In genomic region chr10:3756360-3756740, GRCh38 we compare ENCODE assay signal across 16 cellular contexts. TPM values are rescaled to one million over a fixed set of nuclear protein-coding genes. Genes with fewer than 3 reads are reported as not detected.
DNase-seq lines count a peak whose midpoint lies in the region; ATAC-seq and TF ChIP-seq lines count a peak whose summit lies in the region.
"Had no signal": no experiment of that assay in that cellular context is flagged by ENCODE, and none has a peak within 500 bp of the region (broad histone marks: within the 10 kb centered on the region; RNA-seq: fewer than 3 reads in every experiment).

No MANE protein-coding gene starts in this region.

- no peak overlapping the region for H2BK120ac ChIP-seq in IMR-90 (ENCODE audit: low read depth, low read length)

- H3K27ac ChIP-seq in IMR-90 (ENCODE audit: insufficient read depth, low read length) = no peak overlapping the region
- peak overlapping the region; percentile 62 to 81 for H3K27ac ChIP-seq in ascending aorta

- no peak overlapping the region for H2AK9ac ChIP-seq in IMR-90 (replicated peaks; ENCODE audit: low read depth, low read length, poor library complexity)

- H3K4me1 Mint-ChIP-seq in activated naive CD4-positive, alpha-beta T cell treated with anti-CD3 and anti-CD28 coated beads for 36 hours (ENCODE audit: low read depth) = peaks cover 64% of the 10 kb centered on the region
- peaks cover 69% of the 10 kb centered on the region for H3K4me1 Mint-ChIP-seq in stimulated activated effector memory CD8-positive, alpha-beta T cell treated with anti-CD3 and anti-CD28 coated beads, Interleukin-12 subunit alpha, Interleukin-12 subunit beta, amount 100 ng/mL, for 72 hours

- H2BK20ac ChIP-seq in IMR-90 (ENCODE audit: low read depth, low read length) = no peak overlapping the region

- H3K4me3 Mint-ChIP-seq in activated naive CD4-positive, alpha-beta T cell treated with anti-CD3 and anti-CD28 coated beads for 36 hours = no peak overlapping the region
- H3K4me3 Mint-ChIP-seq in stimulated activated effector memory CD8-positive, alpha-beta T cell treated with anti-CD3 and anti-CD28 coated beads, Interleukin-12 subunit alpha, Interleukin-12 subunit beta, amount 100 ng/mL, for 72 hours = peak overlapping the region; percentile 84

- TF ChIP-seq RAD21 in IMR-90 (IDR thresholded peaks at IDR 0.05; ENCODE audit: low read length) = no peak

- dilution Hi-C loops in IMR-90 (cut with HindIII; ENCODE audit: low sequenced_read_pairs, unreplicated experiment) = no loop called here

- H3K9me3 ChIP-seq in IMR-90 (ENCODE audit: control insufficient read depth, insufficient read depth, low read length) (no peaks in the 10 kb centered on the region), ascending aorta (no peaks in the 10 kb centered on the region)
- H3K9me3 ChIP-seq: colonic mucosa, gastrocnemius medialis, psoas muscle had no signal

- H3K36me3 Mint-ChIP-seq in activated naive CD4-positive, alpha-beta T cell treated with anti-CD3 and anti-CD28 coated beads for 36 hours (ENCODE audit: low read depth) = peaks cover 4% of the 10 kb centered on the region
- H3K36me3 Mint-ChIP-seq in activated naive CD4-positive, alpha-beta T cell treated with anti-CD3 and anti-CD28 coated beads, Interleukin-2, amount 50 U/mL, for 72 hours = peaks cover 4 to 18% of the 10 kb centered on the region in 2 donors
- H3K36me3 Mint-ChIP-seq in stimulated activated effector memory CD8-positive, alpha-beta T cell treated with anti-CD3 and anti-CD28 coated beads, Interleukin-12 subunit alpha, Interleukin-12 subunit beta, amount 100 ng/mL, for 72 hours = peaks cover 17% of the 10 kb centered on the region

- peak overlapping the region; percentile 57; the same call in 1 of the 2 replicates for H2AK5ac ChIP-seq in IMR-90 (ENCODE audit: low read depth, low read length)

- no peak overlapping the region for H3K18ac ChIP-seq in IMR-90 (ENCODE audit: low read depth, low read length)

- no peak for DNase-seq in activated naive CD4-positive, alpha-beta T cell treated with anti-CD3 and anti-CD28 coated beads for 36 hours
- DNase-seq in activated naive CD4-positive, alpha-beta T cell treated with anti-CD3 and anti-CD28 coated beads, Interleukin-2, amount 50 U/mL, for 72 hours (ENCODE audit: low spot score in 2 of 2) = no peak
- no peak for DNase-seq in IMR-90
- DNase-seq in ascending aorta (ENCODE audit: low spot score in 2 of 2) = peak in 1 of 2 donors; percentile 49
- DNase-seq in stimulated activated effector memory CD8-positive, alpha-beta T cell treated with anti-CD3 and anti-CD28 coated beads, Interleukin-12 subunit alpha, Interleukin-12 subunit beta, amount 100 ng/mL, for 72 hours (ENCODE audit: low spot score in 2 of 2) = no peak
- DNase-seq in COLO668 (lab: John Stamatoyannopoulos, UW; ENCODE audit: unreplicated experiment) = no peak
- no peak for DNase-seq in medulla oblongata (ENCODE audit: extremely low spot score)
- DNase-seq in NCI-H774 (lab: John Stamatoyannopoulos, UW) = no peak
- DNase-seq: aorta; colonic mucosa; gastrocnemius medialis; naive B cell; NCI-H1436; psoas muscle; stimulated activated naive CD8-positive, alpha-beta T cell treated with anti-CD3 and anti-CD28 coated beads, Interleukin-15, amount 100 ng/mL, for 72 hours had no signal

- H3K36me3 ChIP-seq in IMR-90 (ENCODE audit: control insufficient read depth, insufficient read depth, low read length) = no peaks in the 10 kb centered on the region
- H3K36me3 ChIP-seq in ascending aorta = no peaks in the 10 kb centered on the region
- H3K36me3 ChIP-seq: colonic mucosa, gastrocnemius medialis had no signal

- H4K20me1 ChIP-seq in IMR-90 (ENCODE audit: insufficient read depth, low read length) = no peaks in the 10 kb centered on the region

- BruUV-seq in IMR-90 (replicated peaks; lab: Mats Ljungman, UMichigan) = no TSS peak

- no peak overlapping the region for H3K23ac ChIP-seq in IMR-90 (ENCODE audit: low read depth, low read length)

- H3K4me3 ChIP-seq in IMR-90 (ENCODE audit: insufficient read depth, low read depth, low read length) = no peak overlapping the region
- H3K4me3 ChIP-seq in ascending aorta = no peak overlapping the region
- H3K4me3 ChIP-seq: colonic mucosa, gastrocnemius medialis, psoas muscle had no signal

- H3K9me3 Mint-ChIP-seq in activated naive CD4-positive, alpha-beta T cell treated with anti-CD3 and anti-CD28 coated beads for 36 hours = peaks cover 6% of the 10 kb centered on the region
- peaks cover 0 to 6% of the 10 kb centered on the region in 2 donors for H3K9me3 Mint-ChIP-seq in activated naive CD4-positive, alpha-beta T cell treated with anti-CD3 and anti-CD28 coated beads, Interleukin-2, amount 50 U/mL, for 72 hours
- peaks cover 5% of the 10 kb centered on the region for H3K9me3 Mint-ChIP-seq in stimulated activated effector memory CD8-positive, alpha-beta T cell treated with anti-CD3 and anti-CD28 coated beads, Interleukin-12 subunit alpha, Interleukin-12 subunit beta, amount 100 ng/mL, for 72 hours

- no peak overlapping the region for H3K9ac ChIP-seq in IMR-90 (ENCODE audit: low read depth, low read length)

- no peak for TF ChIP-seq POLR2A in IMR-90 (IDR thresholded peaks at IDR 0.05; ENCODE audit: low read depth, low read length)

- 80 to 100% methylated on average over 1 of the region's 5 CpGs for WGBS in IMR-90 (ENCODE audit: extremely low coverage in 2 of 2, insufficient read length in 1 of 2), 2 experiments

- no peaks in the 10 kb centered on the region for H3K27me3 ChIP-seq in IMR-90 (ENCODE audit: control insufficient read depth, insufficient read depth, low read length)
- no peaks in the 10 kb centered on the region for H3K27me3 ChIP-seq in ascending aorta
- H3K27me3 ChIP-seq: colonic mucosa, gastrocnemius medialis had no signal

- H3K4ac ChIP-seq in IMR-90 (ENCODE audit: low read depth, low read length) = no peak overlapping the region

- intact Hi-C loops in activated naive CD4-positive, alpha-beta T cell treated with anti-CD3 and anti-CD28 coated beads for 36 hours (cut with micrococcal nuclease) = loop anchor here (5.0 kb wide), 3 partner anchors 69 to 896 kb away; no protein-coding TSS in a partner anchor
- intact Hi-C loops in IMR-90 (cut with micrococcal nuclease) = no loop called here
- intact Hi-C loops in ascending aorta (cut with DNase I) = loop anchor here (5.0 kb wide), 3 partner anchors 129 to 524 kb away; no protein-coding TSS in a partner anchor

- H3K79me1 ChIP-seq in IMR-90 (ENCODE audit: low read depth in 1 of 2, low read length in 2 of 2) = no peaks in the 10 kb centered on the region

- ATAC-seq in activated naive CD4-positive, alpha-beta T cell treated with anti-CD3 and anti-CD28 coated beads, Interleukin-2, amount 50 U/mL, for 72 hours = no peak
- no peak for ATAC-seq in IMR-90 (ENCODE audit: low read depth)
- ATAC-seq in stimulated activated effector memory CD8-positive, alpha-beta T cell treated with anti-CD3 and anti-CD28 coated beads, Interleukin-12 subunit alpha, Interleukin-12 subunit beta, amount 100 ng/mL, for 72 hours = no peak
- ATAC-seq: activated CD4-positive, CD25-positive, alpha-beta regulatory T cell treated with anti-CD3 and anti-CD28 coated beads, Interleukin-2, amount 50 U/mL, for 24 hours; gastrocnemius medialis; psoas muscle had no signal

- TF ChIP-seq CTCF in IMR-90 (conservative IDR thresholded peaks at IDR 0.05; ENCODE audit: low read depth, low read length) (no peak), ascending aorta (IDR thresholded peaks at IDR 0.05) (no peak)

- H3K27ac Mint-ChIP-seq in activated naive CD4-positive, alpha-beta T cell treated with anti-CD3 and anti-CD28 coated beads for 36 hours = peak overlapping the region; percentile 99
- peak overlapping the region in 1 of 2 donors; percentile 99 for H3K27ac Mint-ChIP-seq in activated naive CD4-positive, alpha-beta T cell treated with anti-CD3 and anti-CD28 coated beads, Interleukin-2, amount 50 U/mL, for 72 hours
- H3K27ac Mint-ChIP-seq in stimulated activated effector memory CD8-positive, alpha-beta T cell treated with anti-CD3 and anti-CD28 coated beads, Interleukin-12 subunit alpha, Interleukin-12 subunit beta, amount 100 ng/mL, for 72 hours = peak overlapping the region; percentile 100

- no peak overlapping the region for H3K56ac ChIP-seq in IMR-90 (ENCODE audit: extremely low read depth, insufficient read depth, low read length)

- H3K9me1 ChIP-seq in IMR-90 (ENCODE audit: insufficient read depth, low read length) = peaks cover 16% of the 10 kb centered on the region

- no peak overlapping the region for H4K5ac ChIP-seq in IMR-90 (ENCODE audit: low read depth, low read length)

- H3K4me1 ChIP-seq in IMR-90 (ENCODE audit: control insufficient read depth, insufficient read depth, low read length) = peaks cover 6% of the 10 kb centered on the region
- peaks cover 5 to 21% of the 10 kb centered on the region in 2 donors for H3K4me1 ChIP-seq in ascending aorta
- H3K4me1 ChIP-seq: colonic mucosa had no signal

- no peak overlapping the region for H4K91ac ChIP-seq in IMR-90 (ENCODE audit: insufficient read depth, low read depth, low read length)

- in situ Hi-C loops in IMR-90 (cut with MboI; ENCODE audit: low sequenced_read_pairs) = no loop called here

- no peak overlapping the region for H2BK5ac ChIP-seq in IMR-90 (ENCODE audit: low read depth, low read length, poor library complexity, severe bottlenecking)

- H2BK15ac ChIP-seq in IMR-90 (ENCODE audit: low read depth, low read length) = 0 out of 3 replicates have a peak overlapping the region, but pooled peaks have one; percentile 16

- H4K8ac ChIP-seq in IMR-90 (ENCODE audit: low read depth in 2 of 2, low read length in 2 of 2) = no peak overlapping the region

- POLR2A ChIA-PET in IMR-90 (lab: Charles Lee; ENCODE audit: unreplicated experiment) = no interaction called here

- H3K14ac ChIP-seq in IMR-90 (replicated peaks; ENCODE audit: low read depth, low read length) = no peak overlapping the region

- H2AFZ ChIP-seq in IMR-90 (replicated peaks; ENCODE audit: low read length, poor library complexity) = no peak overlapping the region

- no peak overlapping the region for H3K4me2 ChIP-seq in IMR-90 (ENCODE audit: low read depth, low read length)

- CTCF ChIA-PET in activated naive CD4-positive, alpha-beta T cell treated with anti-CD3 and anti-CD28 coated beads for 36 hours (lab: Charles Lee) = interaction anchor here (1.8 kb wide), 1 partner anchor 18 kb away, joined by 6 read pairs; no protein-coding TSS in a partner anchor
- CTCF ChIA-PET in IMR-90 (lab: Yijun Ruan, JAX) = no interaction called here

- no peaks in the 10 kb centered on the region for H3K27me3 Mint-ChIP-seq in activated naive CD4-positive, alpha-beta T cell treated with anti-CD3 and anti-CD28 coated beads for 36 hours (ENCODE audit: low read depth)
- H3K27me3 Mint-ChIP-seq: naive B cell; stimulated activated naive CD8-positive, alpha-beta T cell treated with anti-CD3 and anti-CD28 coated beads, Interleukin-15, amount 100 ng/mL, for 72 hours had no signal

RNA-seq across cellular contexts. Expression of gene KLF6, which starts 28.7 kb away (rescaled TPM):
- total RNA-seq in activated naive CD4-positive, alpha-beta T cell treated with anti-CD3 and anti-CD28 coated beads for 36 hours = 10 to 100 TPM; 78.9 to 82.1 TPM
- total RNA-seq in activated naive CD4-positive, alpha-beta T cell treated with anti-CD3 and anti-CD28 coated beads, Interleukin-2, amount 50 U/mL, for 72 hours = 100 to 1,000 TPM in 1 of 2 donors, 10 to 100 TPM in 1; 85.2 to 126 TPM
- 69.0 and 98.6 TPM in 2 replicates for total RNA-seq in IMR-90 (2012; rRNA removed)
- 123 and 175 TPM in 2 replicates for polyA plus RNA-seq in IMR-90 (2012; rRNA removed)
- polyA plus RNA-seq in IMR-90 (2012; cell fraction: cytosol; rRNA removed) = 70.4 and 114 TPM in 2 replicates
- polyA plus RNA-seq in IMR-90 (2012; cell fraction: nucleus; rRNA removed; ENCODE audit: low replicate concordance) = 720 and 827 TPM in 2 replicates
- 144 TPM for total RNA-seq in ascending aorta
